In the genomic region with DNA sequence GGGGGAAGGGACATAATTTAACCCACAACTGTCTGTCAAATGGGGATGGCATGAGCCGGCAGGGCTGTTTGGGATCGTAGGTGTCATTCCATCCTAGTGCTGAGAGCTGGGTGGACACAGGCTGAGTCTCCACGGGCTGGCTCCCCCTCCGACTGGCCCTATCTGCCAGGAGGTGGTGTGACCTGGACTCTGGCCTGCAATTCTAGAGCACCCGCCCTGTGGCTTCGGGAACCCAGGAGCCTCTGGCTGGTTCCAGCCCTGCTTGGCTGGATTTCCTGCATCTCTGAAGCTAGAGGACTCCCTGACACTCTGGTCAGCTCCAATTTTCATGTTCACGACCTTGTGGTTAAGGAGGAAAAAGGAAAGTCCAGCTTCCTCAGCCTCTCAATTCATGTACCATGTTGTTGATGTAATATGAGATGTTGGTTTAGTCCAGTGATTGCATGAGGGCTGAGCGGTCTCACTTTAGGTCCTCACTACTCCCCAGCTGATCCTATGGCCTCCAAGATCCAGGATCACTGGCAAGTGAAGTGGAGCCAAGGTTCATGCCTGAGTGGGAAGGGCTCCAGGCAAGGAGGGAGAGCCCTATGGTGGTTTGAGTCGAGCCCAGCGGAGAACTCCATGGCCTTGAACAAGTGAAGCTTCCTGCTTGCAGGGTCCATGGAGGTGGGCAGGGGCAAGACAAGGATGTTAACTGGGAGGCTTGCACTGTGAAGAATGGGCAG, we compare ENCODE assay signal across 13 cellular contexts.
"Had no signal": no experiment of that assay in that cellular context is flagged by ENCODE, and none has a peak within 500 bp of the region (broad histone marks: within the 10 kb centered on the region; RNA-seq: fewer than 3 reads in every experiment).

No MANE protein-coding gene starts in this region.

- H3K27me3 ChIP-seq: brain microvascular endothelial cell, pancreas had no signal

- DNase-seq: activated CD4-positive, alpha-beta T cell treated with anti-CD3 and anti-CD28 coated beads, Interleukin-2, amount 50 U/mL, for 4 hours; activated gamma-delta T cell treated with Interleukin-2 at 50 U/mL for 16 hours; activated naive CD8-positive, alpha-beta T cell treated with anti-CD3 and anti-CD28 coated beads for 36 hours; brain microvascular endothelial cell; effector memory CD8-positive, alpha-beta T cell; hypothalamus; kidney; lower lobe of right lung; pancreas; stimulated activated naive CD8-positive, alpha-beta T cell treated with anti-CD3 and anti-CD28 coated beads, Interleukin-15, Interleukin-2, amounts not matched to agents 100 U/mL and 50 U/mL, for 24 hours had no signal

- H3K36me3 Mint-ChIP-seq: activated naive CD8-positive, alpha-beta T cell treated with anti-CD3 and anti-CD28 coated beads for 36 hours; mesothelial cell of epicardium had no signal

- H3K27ac ChIP-seq: brain microvascular endothelial cell, lower lobe of right lung, pancreas had no signal

- H3K27ac Mint-ChIP-seq: activated naive CD8-positive, alpha-beta T cell treated with anti-CD3 and anti-CD28 coated beads for 36 hours; dendritic cell treated with granulocyte-macrophage colony-stimulating factor and Interleukin-4, amounts not matched to agents 40 ng/mL and 50 ng/mL, for 4 days; effector memory CD8-positive, alpha-beta T cell; mesothelial cell of epicardium had no signal

- H3K4me3 Mint-ChIP-seq: activated naive CD8-positive, alpha-beta T cell treated with anti-CD3 and anti-CD28 coated beads for 36 hours; dendritic cell treated with granulocyte-macrophage colony-stimulating factor and Interleukin-4, amounts not matched to agents 40 ng/mL and 50 ng/mL, for 4 days; effector memory CD8-positive, alpha-beta T cell; mesothelial cell of epicardium had no signal

- H3K4me3 ChIP-seq: lower lobe of right lung, pancreas, smooth muscle cell had no signal

- H3K4me1 ChIP-seq: lower lobe of right lung, pancreas had no signal

- H3K9me3 ChIP-seq: lower lobe of right lung, pancreas had no signal

- H3K36me3 ChIP-seq: brain microvascular endothelial cell, lower lobe of right lung, pancreas had no signal

- H3K4me1 Mint-ChIP-seq: activated naive CD8-positive, alpha-beta T cell treated with anti-CD3 and anti-CD28 coated beads for 36 hours; mesothelial cell of epicardium had no signal

- H3K4me2 ChIP-seq: smooth muscle cell had no signal
